In the genomic region with DNA sequence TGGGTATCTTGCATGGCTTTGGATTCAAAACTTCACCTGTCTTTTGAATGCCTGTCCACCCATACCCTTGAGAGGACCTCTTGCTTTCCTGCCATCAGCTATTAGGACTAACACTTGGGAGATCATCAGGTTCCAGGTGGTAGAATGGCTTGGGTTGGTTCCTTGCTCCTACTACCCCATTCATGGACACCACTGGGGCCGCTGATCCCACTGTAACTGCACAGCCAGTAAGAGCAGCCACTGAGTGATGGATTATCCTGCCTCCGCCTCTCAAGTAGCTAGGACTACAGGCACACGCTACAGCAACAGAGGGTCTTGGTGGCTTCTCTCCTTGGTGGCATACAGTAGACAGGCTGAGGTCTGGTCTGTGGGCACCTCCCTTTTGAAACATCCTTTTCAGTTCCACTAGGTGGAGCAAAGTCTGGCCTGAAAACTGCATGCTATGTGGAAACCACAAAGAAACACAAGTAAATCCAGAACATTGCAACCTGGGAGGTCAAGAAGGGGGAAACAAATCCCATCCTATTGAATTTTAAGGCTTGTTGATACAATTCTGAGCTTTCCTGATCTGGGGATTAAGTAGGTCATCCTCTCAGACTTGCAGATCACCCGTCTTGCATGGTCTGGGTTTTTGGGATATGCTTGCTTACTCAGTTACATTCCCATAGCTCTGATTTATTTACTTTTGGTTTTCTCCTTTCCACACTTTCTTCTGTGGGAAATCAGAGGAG, we compare ENCODE assay signal across 8 cellular contexts. TPM values are rescaled to one million over a fixed set of nuclear protein-coding genes. Genes with fewer than 3 reads are reported as not detected.
DNase-seq lines count a peak whose midpoint lies in the region; ATAC-seq and TF ChIP-seq lines count a peak whose summit lies in the region.

No MANE protein-coding gene starts in this region.

- ATAC-seq in GM23338 (peak; percentile 94), HG03442 (IDR thresholded peaks at IDR 0.05; ENCODE audit: unreplicated experiment) (no peak)

- H3F3A ChIP-seq in GM23338 (replicated peaks; ENCODE audit: low read depth): no peaks in the 10 kb centered on the region
- no peaks in the 10 kb centered on the region for H3F3A ChIP-seq in neural progenitor cell (ENCODE audit: low read depth)

- peak overlapping the region in 10 of 11 experiments; percentile 20 to 81 (median 44); a peak in 19 of 22 replicates for H3K4me2 ChIP-seq in BLaER1 treated with 17β-estradiol and CSF1 and Interleukin-3, amounts not matched to agents 10 nM and 100 nM
- H3K4me2 ChIP-seq in GM23338: no peak overlapping the region
- peak overlapping the region; percentile 15 for H3K4me2 ChIP-seq in neural progenitor cell

- no peaks in the 10 kb centered on the region for H3K36me3 Mint-ChIP-seq in GM23338 (ENCODE audit: low read depth)
- peaks cover 7% of the 10 kb centered on the region for H3K36me3 Mint-ChIP-seq in neural progenitor cell

- DNase-seq in GM23338 (ENCODE audit: low spot score) (peak; percentile 75), SKM-1 (lab: John Stamatoyannopoulos, UW; ENCODE audit: unreplicated experiment) (peak; percentile 29), fibroblast of gingiva (ENCODE audit: low read depth) (peak; percentile 82), neural progenitor cell (ENCODE audit: low spot score) (peak; percentile 69), NCI-H526 treated with DMSO at 0.1 percent for 48 hours (lab: John Stamatoyannopoulos, UW) (no peak)
- no peak for DNase-seq in stimulated activated naive CD4-positive, alpha-beta T cell treated with Interleukin-2 at 50 U/mL for 16 hours (lab: John Stamatoyannopoulos, UW)

- H3K79me2 ChIP-seq in GM23338 (replicated peaks; ENCODE audit: insufficient read depth): peaks cover 19% of the 10 kb centered on the region
- peaks cover 17% of the 10 kb centered on the region for H3K79me2 ChIP-seq in neural progenitor cell (ENCODE audit: low read depth)

- H3K9me3 ChIP-seq in BLaER1 treated with 17β-estradiol and CSF1 and Interleukin-3, amounts not matched to agents 10 nM and 100 nM (replicated peaks in 1 of 11): no peaks in the 10 kb centered on the region
- H3K9me3 ChIP-seq in neural progenitor cell (ENCODE audit: low read depth): no peaks in the 10 kb centered on the region

- H2AFZ ChIP-seq in GM23338: no peak overlapping the region
- no peak overlapping the region for H2AFZ ChIP-seq in neural progenitor cell (replicated peaks)

- peak; percentile 67 to 70 for TF ChIP-seq CTCF in GM23338 (conservative IDR thresholded peaks at IDR 0.05; ENCODE audit: low read depth in 2 of 2)
- TF ChIP-seq CTCF in neural progenitor cell (IDR thresholded peaks at IDR 0.05): peak; percentile 61

- H3K27me3 Mint-ChIP-seq in GM23338 (ENCODE audit: insufficient read depth, low read depth, poor library complexity) (no peaks in the 10 kb centered on the region), neural progenitor cell (ENCODE audit: insufficient read depth, low read depth) (peaks cover 7% of the 10 kb centered on the region)

- H3K27ac ChIP-seq in BLaER1 treated with 17β-estradiol and CSF1 and Interleukin-3, amounts not matched to agents 10 nM and 100 nM: peak overlapping the region in 3 of 11 experiments; percentile 11 to 45 (median 30); a peak in 3 of 22 replicates
- no peak overlapping the region for H3K27ac ChIP-seq in GM23338 (ENCODE audit: low read depth)
- H3K27ac ChIP-seq in neural progenitor cell: no peak overlapping the region

- H3K4me1 ChIP-seq in BLaER1 treated with 17β-estradiol and CSF1 and Interleukin-3, amounts not matched to agents 10 nM and 100 nM: peaks cover 17 to 92% (median 23%) of the 10 kb centered on the region in 10 experiments
- H3K4me1 ChIP-seq in GM23338 (ENCODE audit: insufficient read depth): 0 out of 2 replicates have a peak, but pooled peaks cover 3% of the 10 kb centered on the region
- peaks cover 8% of the 10 kb centered on the region for H3K4me1 ChIP-seq in neural progenitor cell

- H3K27ac Mint-ChIP-seq in GM23338: no peak overlapping the region
- H3K27ac Mint-ChIP-seq in neural progenitor cell: no peak overlapping the region

- no peaks in the 10 kb centered on the region for H3K27me3 ChIP-seq in BLaER1 treated with 17β-estradiol and CSF1 and Interleukin-3, amounts not matched to agents 10 nM and 100 nM
- H3K27me3 ChIP-seq in GM23338 (ENCODE audit: insufficient read depth): no peaks in the 10 kb centered on the region
- H3K27me3 ChIP-seq in neural progenitor cell: no peaks in the 10 kb centered on the region

- peaks cover 9% of the 10 kb centered on the region; the same call in 2 of the 3 replicates for H3K4me1 Mint-ChIP-seq in GM23338
- H3K4me1 Mint-ChIP-seq in neural progenitor cell: peaks cover 19% of the 10 kb centered on the region

- H3K4me3 Mint-ChIP-seq in GM23338: no peak overlapping the region
- no peak overlapping the region for H3K4me3 Mint-ChIP-seq in neural progenitor cell

- H3K9me3 Mint-ChIP-seq in GM23338 (no peaks in the 10 kb centered on the region; the same call in 2 of the 3 replicates), neural progenitor cell (no peaks in the 10 kb centered on the region)

- H3K4me3 ChIP-seq in BLaER1 treated with 17β-estradiol and CSF1 and Interleukin-3, amounts not matched to agents 10 nM and 100 nM: no peak overlapping the region
- H3K4me3 ChIP-seq in GM23338 (no peak overlapping the region), neural progenitor cell (no peak overlapping the region)

- peak overlapping the region in 3 of 11 experiments; percentile 20 to 63 (median 28); a peak in 3 of 22 replicates for H3K9ac ChIP-seq in BLaER1 treated with 17β-estradiol and CSF1 and Interleukin-3, amounts not matched to agents 10 nM and 100 nM
- no peak overlapping the region for H3K9ac ChIP-seq in neural progenitor cell

- peaks cover 0 to 82% (median 29%) of the 10 kb centered on the region in 11 experiments; a peak in 18 of 22 replicates for H4K20me1 ChIP-seq in BLaER1 treated with 17β-estradiol and CSF1 and Interleukin-3, amounts not matched to agents 10 nM and 100 nM
- H4K20me1 ChIP-seq in GM23338 (replicated peaks; ENCODE audit: insufficient read depth) (peaks cover 6% of the 10 kb centered on the region; the same call in 1 of the 2 replicates), neural progenitor cell (ENCODE audit: low read depth) (peaks cover 7% of the 10 kb centered on the region)

- H3K36me3 ChIP-seq in BLaER1 treated with 17β-estradiol and CSF1 and Interleukin-3, amounts not matched to agents 10 nM and 100 nM: peaks cover 0 to 56% (median 8%) of the 10 kb centered on the region in 11 experiments; a peak in 12 of 22 replicates
- no peaks in the 10 kb centered on the region for H3K36me3 ChIP-seq in GM23338 (ENCODE audit: insufficient read depth)
- H3K36me3 ChIP-seq in neural progenitor cell: no peaks in the 10 kb centered on the region

- H3K9me2 ChIP-seq in GM23338 (ENCODE audit: insufficient read depth): no peaks in the 10 kb centered on the region

TF ChIP-seq in GM23338, 12 proteins besides CTCF, POLR2A, EP300 and RAD21 (continues in another document):
- TF ChIP-seq, protein P1, sequence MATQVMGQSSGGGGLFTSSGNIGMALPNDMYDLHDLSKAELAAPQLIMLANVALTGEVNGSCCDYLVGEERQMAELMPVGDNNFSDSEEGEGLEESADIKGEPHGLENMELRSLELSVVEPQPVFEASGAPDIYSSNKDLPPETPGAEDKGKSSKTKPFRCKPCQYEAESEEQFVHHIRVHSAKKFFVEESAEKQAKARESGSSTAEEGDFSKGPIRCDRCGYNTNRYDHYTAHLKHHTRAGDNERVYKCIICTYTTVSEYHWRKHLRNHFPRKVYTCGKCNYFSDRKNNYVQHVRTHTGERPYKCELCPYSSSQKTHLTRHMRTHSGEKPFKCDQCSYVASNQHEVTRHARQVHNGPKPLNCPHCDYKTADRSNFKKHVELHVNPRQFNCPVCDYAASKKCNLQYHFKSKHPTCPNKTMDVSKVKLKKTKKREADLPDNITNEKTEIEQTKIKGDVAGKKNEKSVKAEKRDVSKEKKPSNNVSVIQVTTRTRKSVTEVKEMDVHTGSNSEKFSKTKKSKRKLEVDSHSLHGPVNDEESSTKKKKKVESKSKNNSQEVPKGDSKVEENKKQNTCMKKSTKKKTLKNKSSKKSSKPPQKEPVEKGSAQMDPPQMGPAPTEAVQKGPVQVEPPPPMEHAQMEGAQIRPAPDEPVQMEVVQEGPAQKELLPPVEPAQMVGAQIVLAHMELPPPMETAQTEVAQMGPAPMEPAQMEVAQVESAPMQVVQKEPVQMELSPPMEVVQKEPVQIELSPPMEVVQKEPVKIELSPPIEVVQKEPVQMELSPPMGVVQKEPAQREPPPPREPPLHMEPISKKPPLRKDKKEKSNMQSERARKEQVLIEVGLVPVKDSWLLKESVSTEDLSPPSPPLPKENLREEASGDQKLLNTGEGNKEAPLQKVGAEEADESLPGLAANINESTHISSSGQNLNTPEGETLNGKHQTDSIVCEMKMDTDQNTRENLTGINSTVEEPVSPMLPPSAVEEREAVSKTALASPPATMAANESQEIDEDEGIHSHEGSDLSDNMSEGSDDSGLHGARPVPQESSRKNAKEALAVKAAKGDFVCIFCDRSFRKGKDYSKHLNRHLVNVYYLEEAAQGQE (IDR thresholded peaks at IDR 0.05; ENCODE audit: unreplicated experiment): no peak
- TF ChIP-seq POLR2AphosphoS5 (IDR thresholded peaks at IDR 0.05; ENCODE audit: low read depth) (no peak), ETS1 (IDR thresholded peaks at IDR 0.05) (no peak), STAT1 (IDR thresholded peaks at IDR 0.05; ENCODE audit: unreplicated experiment) (no peak), ZNF331 (CRISPR knock-in tag; IDR thresholded peaks at IDR 0.05; ENCODE audit: low read depth) (no peak), CREB1 (CRISPR knock-in tag; IDR thresholded peaks at IDR 0.05; ENCODE audit: low read depth) (no peak), ZNF114 (CRISPR knock-in tag; IDR thresholded peaks at IDR 0.05) (no peak)

RNA-seq across cellular contexts. Expression of gene WBP1L, which starts 9.4 kb away (rescaled TPM):
- 48.5 and 55.7 TPM in 2 replicates for total RNA-seq in GM23338 (2014; rRNA removed; shearing (Covaris generic))
- 5.1 and 7.0 TPM in 2 replicates for polyA plus RNA-seq in GM23338 (2016; fragmentation: Nextera tagmentation; extraction: Ambion mirVana)
- 21.1 and 29.3 TPM in 2 replicates for total RNA-seq in neural progenitor cell (ENCODE audit: low replicate concordance)

RNA-seq across cellular contexts. Expression of gene SFXN2, which starts 38.7 kb away (rescaled TPM):
- total RNA-seq in GM23338 (2014; rRNA removed; shearing (Covaris generic)): 5.7 and 9.1 TPM in 2 replicates
- 6.2 and 7.2 TPM in 2 replicates for polyA plus RNA-seq in GM23338 (2016; fragmentation: Nextera tagmentation; extraction: Ambion mirVana)
- total RNA-seq in neural progenitor cell (ENCODE audit: low replicate concordance): 6.4 and 15.5 TPM in 2 replicates

RNA-seq across cellular contexts. Expression of gene ARL3, which starts 38.9 kb away (rescaled TPM):
- 8.5 and 9.4 TPM in 2 replicates for total RNA-seq in GM23338 (2014; rRNA removed; shearing (Covaris generic))
- 22.6 and 23.0 TPM in 2 replicates for polyA plus RNA-seq in GM23338 (2016; fragmentation: Nextera tagmentation; extraction: Ambion mirVana)
- total RNA-seq in neural progenitor cell (ENCODE audit: low replicate concordance): 20.8 and 29.7 TPM in 2 replicates

Comparison
In these comparisons a context has a peak if more than half of its experiments do, and no peak if none do; other contexts are left out.
1. DNase-seq: peak in GM23338 (single experiment), SKM-1 (single experiment), fibroblast of gingiva (single experiment) and neural progenitor cell (single experiment); none in stimulated activated naive CD4-positive, alpha-beta T cell treated with Interleukin-2 at 50 U/mL for 16 hours (single experiment) and NCI-H526 treated with DMSO at 0.1 percent for 48 hours (single experiment).